ENCODE assay signal across 36 cellular contexts in genomic region chr14:76271371-76271770, GRCh38.
"Had no signal": no experiment of that assay in that cellular context is flagged by ENCODE, and none has a peak within 500 bp of the region (broad histone marks: within the 10 kb centered on the region; RNA-seq: fewer than 3 reads in every experiment).

No MANE protein-coding gene starts in this region.

- DNase-seq: activated CD4-positive, alpha-beta memory T cell treated with anti-CD3 and anti-CD28 coated beads, Interleukin-2, amount 10 ng/mL, durations not matched to agents 7 days and 5 days; activated CD4-positive, alpha-beta T cell treated with anti-CD3 and anti-CD28 coated beads for 1 hour; activated CD4-positive, alpha-beta T cell treated with anti-CD3 and anti-CD28 coated beads for 48 hours; activated CD4-positive, CD25-positive, alpha-beta regulatory T cell; activated CD8-positive, alpha-beta memory T cell treated with anti-CD3 and anti-CD28 coated beads for 24 hours; activated CD8-positive, alpha-beta memory T cell treated with anti-CD3 and anti-CD28 coated beads, Interleukin-2, amount 10 ng/mL, durations not matched to agents 7 days and 5 days; activated CD8-positive, alpha-beta memory T cell treated with anti-CD3 and anti-CD28 coated beads, Interleukin-2, amount 50 U/mL, for 48 hours; activated effector memory CD4-positive, alpha-beta T cell treated with Interleukin-2 at 50 U/mL for 16 hours; activated naive CD4-positive, alpha-beta T cell; activated naive CD4-positive, alpha-beta T cell treated with anti-CD3 and anti-CD28 coated beads, Interleukin-2, amount 50 U/mL, for 16 hours; activated naive CD8-positive, alpha-beta T cell treated with anti-CD3 and anti-CD28 coated beads for 36 hours; activated T-cell treated with anti-CD3 and anti-CD28 coated beads, Interleukin-2, amount 50 U/mL, for 48 hours; amniotic stem cell; aorta; MM.1S; MV-4-11; NCI-H1092; NCI-H1436 treated with DMSO at 0.1 percent for 48 hours; NCI-H1694 treated with DMSO at 0.1 percent for 48 hours; NCI-H2029 treated with DMSO at 0.1 percent for 48 hours; NCI-H2107; NCI-H2171; NCI-H510A; NCI-H526; NK-92 treated with Interleukin-12 subunit alpha and Interleukin-12 subunit beta, amount 100 ng/mL, for 24 hours; PC-3; Peyer's patch; RPMI8226; SW 1271; T-helper 1 cell; T-helper 2 cell; T-helper 9 cell had no signal

- H3K4me2 ChIP-seq: KMS-11 had no signal

- H3K4me3 ChIP-seq: cardiac muscle cell, Peyer's patch had no signal

- H3K36me3 ChIP-seq: cardiac muscle cell, Peyer's patch had no signal

- ATAC-seq: activated CD8-positive, alpha-beta memory T cell treated with anti-CD3 and anti-CD28 coated beads, Interleukin-2, amount 10 ng/mL, durations not matched to agents 7 days and 5 days; PC-3; Right ventricle myocardium inferior had no signal

- H3K27ac ChIP-seq: cardiac muscle cell, KMS-11, Peyer's patch, VCaP had no signal

- H3K9me3 ChIP-seq: Peyer's patch had no signal

- H3K4me1 ChIP-seq: Peyer's patch had no signal

- H3K27me3 ChIP-seq: cardiac muscle cell, Peyer's patch had no signal

- H3K9ac ChIP-seq: KMS-11 had no signal
